In genomic region chr5:2153808-2154207, GRCh38 we compare ENCODE assay signal across 1 cellular context.
TF ChIP-seq lines count a peak whose summit lies in the region.

No MANE protein-coding gene starts in this region.

TF ChIP-seq in IMR-90, 13 proteins besides CTCF, POLR2A, EP300 and RAD21 (continued from another document):
- TF ChIP-seq, protein P1, sequence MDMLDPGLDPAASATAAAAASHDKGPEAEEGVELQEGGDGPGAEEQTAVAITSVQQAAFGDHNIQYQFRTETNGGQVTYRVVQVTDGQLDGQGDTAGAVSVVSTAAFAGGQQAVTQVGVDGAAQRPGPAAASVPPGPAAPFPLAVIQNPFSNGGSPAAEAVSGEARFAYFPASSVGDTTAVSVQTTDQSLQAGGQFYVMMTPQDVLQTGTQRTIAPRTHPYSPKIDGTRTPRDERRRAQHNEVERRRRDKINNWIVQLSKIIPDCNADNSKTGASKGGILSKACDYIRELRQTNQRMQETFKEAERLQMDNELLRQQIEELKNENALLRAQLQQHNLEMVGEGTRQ (IDR thresholded peaks at IDR 0.05; ENCODE audit: low read depth, low read length), result no peak
- TF ChIP-seq RCOR1 (IDR thresholded peaks at IDR 0.05; ENCODE audit: insufficient replicate concordance, low read length), result no peak
- no peak for TF ChIP-seq CHD1 (IDR thresholded peaks at IDR 0.05; ENCODE audit: low read depth, low read length)
- TF ChIP-seq NFE2L2 (IDR thresholded peaks at IDR 0.05; ENCODE audit: low read depth, low read length), result no peak
- TF ChIP-seq MAZ (IDR thresholded peaks at IDR 0.05; ENCODE audit: borderline replicate concordance, low read depth, low read length), result no peak
- TF ChIP-seq BHLHE40 (IDR thresholded peaks at IDR 0.05; ENCODE audit: low read depth, low read length), result no peak
